ENCODE assay signal across 9 cellular contexts in genomic region chr6:86937219-86938079, GRCh38. TPM values are rescaled to one million over a fixed set of nuclear protein-coding genes. Genes with fewer than 3 reads are reported as not detected.
DNase-seq lines count a peak whose midpoint lies in the region; ATAC-seq and TF ChIP-seq lines count a peak whose summit lies in the region.
"Had no signal": no experiment of that assay in that cellular context is flagged by ENCODE, and none has a peak within 500 bp of the region (broad histone marks: within the 10 kb centered on the region; RNA-seq: fewer than 3 reads in every experiment).

Gene HTR1E, plus strand, starts transcription at chr6:86937528. Its CDS starts 77,807 bp downstream, at chr6:87015335.

- no peaks in the 10 kb centered on the region for H3K36me3 Mint-ChIP-seq in endothelial cell (ENCODE audit: low read depth, unreplicated experiment)

- H3K27ac Mint-ChIP-seq in endothelial cell (ENCODE audit: unreplicated experiment), result no peak within 1 kb of the TSS

- H3K9me3 Mint-ChIP-seq in endothelial cell (ENCODE audit: unreplicated experiment), result no peaks in the 10 kb centered on the region

- DNase-seq in AG09309 (ENCODE audit: low read depth), result no peak
- DNase-seq in OCI-M2 (lab: John Stamatoyannopoulos, UW; ENCODE audit: unreplicated experiment), result peak; percentile 27
- peak; percentile 78 for DNase-seq in endothelial cell (ENCODE audit: low spot score)
- DNase-seq in myocyte (ENCODE audit: low read depth), result peak; percentile 3
- no peak for DNase-seq in T-helper 9 cell

- ATAC-seq in GM18505 (IDR thresholded peaks at IDR 0.05; ENCODE audit: unreplicated experiment) (peak; percentile 76), HG03457 (IDR thresholded peaks at IDR 0.05; ENCODE audit: unreplicated experiment) (peak; percentile 77), HG03439 (IDR thresholded peaks at IDR 0.05; ENCODE audit: unreplicated experiment) (no peak)

- peaks cover 9% of the 10 kb centered on the region for H3K4me1 Mint-ChIP-seq in endothelial cell (ENCODE audit: unreplicated experiment)

- peaks cover 3% of the 10 kb centered on the region for H3K27me3 Mint-ChIP-seq in endothelial cell (ENCODE audit: unreplicated experiment)

- peak within 1 kb of the TSS; percentile 76 for H3K4me3 Mint-ChIP-seq in endothelial cell (ENCODE audit: unreplicated experiment)

- peak; percentile 33 for TF ChIP-seq CTCF in AG09309 (IDR thresholded peaks at IDR 0.05; ENCODE audit: control insufficient read depth, insufficient read depth, low read depth, low read length, missing control alignments)
- TF ChIP-seq CTCF in endothelial cell (IDR thresholded peaks at IDR 0.05; ENCODE audit: unreplicated experiment), result no peak

- no peak for TF ChIP-seq POLR2A in GM18505 (IDR thresholded peaks at IDR 0.05; ENCODE audit: borderline replicate concordance, extremely low read depth, insufficient read depth, insufficient read length)

- no peak within 1 kb of the TSS; the same call in 1 of the 2 replicates for H3K4me3 ChIP-seq in AG09309 (ENCODE audit: control insufficient read depth, low read depth, low read length)

RNA-seq across cellular contexts. Expression of gene HTR1E, which starts in this region (rescaled TPM):
- not detected for total RNA-seq in endothelial cell (ENCODE audit: unreplicated experiment)
- total RNA-seq in myocyte, result not detected in 2 replicates
- polyA plus RNA-seq in myocyte (2012), result not detected
- total RNA-seq: pulmonary artery endothelial cell had no signal

Comparison
In these comparisons a context has a peak if more than half of its experiments do, and no peak if none do; other contexts are left out.
1. Peak in DNase-seq in endothelial cell; RNA of the gene not detected or under 1 TPM.
2. Peak in DNase-seq in myocyte; RNA of the gene not detected or under 1 TPM.